ENCODE assay signal across 14 cellular contexts in genomic region chr10:119025776-119026175, GRCh38. TPM values are rescaled to one million over a fixed set of nuclear protein-coding genes. Genes with fewer than 3 reads are reported as not detected.
DNase-seq lines count a peak whose midpoint lies in the region; ATAC-seq and TF ChIP-seq lines count a peak whose summit lies in the region.
"Had no signal": no experiment of that assay in that cellular context is flagged by ENCODE, and none has a peak within 500 bp of the region (broad histone marks: within the 10 kb centered on the region; RNA-seq: fewer than 3 reads in every experiment).

No MANE protein-coding gene starts in this region.

- peak overlapping the region; percentile 86 for H3K27ac Mint-ChIP-seq in T-helper 17 cell
- H3K27ac Mint-ChIP-seq: activated B cell treated with CpG ODN at 0.5 μM for 24 hours; stimulated activated effector memory CD8-positive, alpha-beta T cell treated with anti-CD3 and anti-CD28 coated beads, Interleukin-12 subunit alpha, Interleukin-12 subunit beta, amount 100 ng/mL, for 72 hours had no signal

- H3K36me3 ChIP-seq in stomach smooth muscle (ENCODE audit: control insufficient read depth in 2 of 2, insufficient read depth in 2 of 2, low read length in 2 of 2) (no peaks in the 10 kb centered on the region), vagina (no peaks in the 10 kb centered on the region)

- peak overlapping the region; percentile 40 to 42 for H3K9ac ChIP-seq in stomach smooth muscle (ENCODE audit: low read length in 2 of 2)

- no peaks in the 10 kb centered on the region for H3K27me3 Mint-ChIP-seq in T-helper 17 cell

- ATAC-seq in T-helper 17 cell (no peak), left lobe of liver (peak; percentile 51), GM18511 (IDR thresholded peaks at IDR 0.05; ENCODE audit: unreplicated experiment) (no peak), GM21737 (IDR thresholded peaks at IDR 0.05; ENCODE audit: unreplicated experiment) (no peak)
- ATAC-seq: stimulated activated effector memory CD8-positive, alpha-beta T cell treated with anti-CD3 and anti-CD28 coated beads, Interleukin-12 subunit alpha, Interleukin-12 subunit beta, amount 100 ng/mL, for 72 hours had no signal

- H3K36me3 Mint-ChIP-seq in T-helper 17 cell (ENCODE audit: low read depth) = no peaks in the 10 kb centered on the region
- H3K36me3 Mint-ChIP-seq: naive B cell had no signal

- H3K4me1 ChIP-seq in stomach smooth muscle (ENCODE audit: control insufficient read depth, insufficient read depth, low read length) (peaks cover 48% of the 10 kb centered on the region), vagina (peaks cover 13% of the 10 kb centered on the region)

- no peaks in the 10 kb centered on the region for H3K27me3 ChIP-seq in stomach smooth muscle (ENCODE audit: control insufficient read depth in 1 of 2, insufficient read depth in 2 of 2, low read length in 2 of 2)
- no peaks in the 10 kb centered on the region for H3K27me3 ChIP-seq in vagina

- intact Hi-C loops in vagina (cut with DNase I) = no loop called here

- no peak for TF ChIP-seq POLR2A in vagina (IDR thresholded peaks at IDR 0.05)

- TF ChIP-seq CTCF in vagina (IDR thresholded peaks at IDR 0.05) = no peak

- H3K9me3 ChIP-seq in T-helper 17 cell (ENCODE audit: control insufficient read depth, low read length, poor library complexity, severe bottlenecking) (no peaks in the 10 kb centered on the region), stomach smooth muscle (ENCODE audit: control insufficient read depth in 2 of 2, low read length in 2 of 2) (no peaks in the 10 kb centered on the region), vagina (no peaks in the 10 kb centered on the region)

- peaks cover 12% of the 10 kb centered on the region for H3K4me1 Mint-ChIP-seq in T-helper 17 cell

- peak; percentile 9 for DNase-seq in NCI-H1105 treated with DMSO at 0.1 percent for 48 hours (lab: John Stamatoyannopoulos, UW)
- no peak for DNase-seq in NCI-H1105 (lab: John Stamatoyannopoulos, UW)
- no peak for DNase-seq in T-helper 17 cell
- DNase-seq in left lobe of liver (ENCODE audit: low spot score) = no peak
- DNase-seq in vagina (ENCODE audit: extremely low spot score in 2 of 2) = no peak
- DNase-seq: 8988T, activated B cell treated with CpG ODN at 0.5 μM for 24 hours, DND-41, naive B cell, SIG-M5 had no signal

- peak overlapping the region in 1 of 2 donors; percentile 15 for H3K4me3 ChIP-seq in stomach smooth muscle (ENCODE audit: low read length in 2 of 2)
- no peak overlapping the region for H3K4me3 ChIP-seq in vagina

- H3K27ac ChIP-seq in stomach smooth muscle (ENCODE audit: low read length) = peak overlapping the region; percentile 88
- H3K27ac ChIP-seq in vagina = no peak overlapping the region

- no peak overlapping the region for H3K4me3 Mint-ChIP-seq in T-helper 17 cell
- H3K4me3 Mint-ChIP-seq: activated B cell treated with CpG ODN at 0.5 μM for 24 hours; stimulated activated effector memory CD8-positive, alpha-beta T cell treated with anti-CD3 and anti-CD28 coated beads, Interleukin-12 subunit alpha, Interleukin-12 subunit beta, amount 100 ng/mL, for 72 hours had no signal

RNA-seq across cellular contexts. Expression of gene NANOS1, which starts 3.7 kb away (rescaled TPM):
- total RNA-seq in T-helper 17 cell (under 1 TPM; 0.15 to 0.34 TPM), left lobe of liver (0.05 TPM), vagina (not detected)

RNA-seq across cellular contexts. Expression of gene EIF3A, which starts 54.8 kb away (rescaled TPM):
- total RNA-seq in T-helper 17 cell = 100 to 1,000 TPM; 149 to 169 TPM
- 45.7 TPM for total RNA-seq in left lobe of liver
- total RNA-seq in vagina = 100 TPM
